ENCODE assay signal across 8 cellular contexts in the genomic region with DNA sequence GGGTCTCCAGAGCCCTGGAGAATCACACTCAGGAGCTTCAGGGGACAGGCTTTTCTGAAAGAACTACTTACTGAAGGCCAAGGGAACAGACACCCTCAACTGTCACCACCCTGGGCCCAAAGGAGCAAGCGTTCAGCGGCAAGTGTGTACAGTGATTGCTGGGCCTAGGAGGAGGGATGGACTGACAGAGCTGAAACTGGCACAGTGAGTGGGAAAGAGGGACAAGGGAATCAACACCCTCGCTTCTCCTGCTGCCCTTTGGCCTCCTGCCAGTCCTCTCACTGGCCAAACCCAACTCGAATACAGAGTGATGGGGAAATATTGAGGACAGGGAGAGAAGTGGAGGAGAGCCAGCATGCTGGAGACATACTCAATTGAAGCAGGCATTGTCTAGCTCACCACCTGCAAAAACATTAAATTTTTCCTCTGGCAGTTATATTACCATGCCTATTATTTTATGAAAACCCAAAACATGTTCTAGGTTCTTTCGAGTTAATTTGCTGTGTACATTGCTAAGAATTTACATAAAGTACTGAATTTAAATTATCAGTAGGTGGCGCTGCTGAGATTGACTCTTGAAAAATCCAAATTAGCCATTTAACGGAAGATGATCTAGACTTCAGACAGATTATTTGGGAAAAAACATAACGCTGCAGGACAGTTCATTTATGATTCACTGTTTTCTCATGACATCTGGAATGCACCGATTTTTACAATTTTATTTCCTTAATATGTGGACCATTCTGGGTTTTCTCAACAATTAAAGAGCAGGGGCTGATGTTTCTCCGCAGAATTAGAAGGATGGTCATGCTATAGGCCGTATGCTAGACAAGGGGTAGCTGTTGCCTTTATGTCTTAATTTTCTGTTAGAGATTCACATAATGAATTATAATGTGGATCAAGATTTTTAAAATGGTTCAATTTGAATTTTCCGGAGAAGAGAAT. TPM values are rescaled to one million over a fixed set of nuclear protein-coding genes. Genes with fewer than 3 reads are reported as not detected.
DNase-seq lines count a peak whose midpoint lies in the region; ATAC-seq and TF ChIP-seq lines count a peak whose summit lies in the region.

No MANE protein-coding gene starts in this region.

- no peak overlapping the region for H3K4me3 Mint-ChIP-seq in dendritic cell treated with granulocyte-macrophage colony-stimulating factor and Interleukin-4, amounts not matched to agents 40 ng/mL and 50 ng/mL, for 4 days

- H3K14ac ChIP-seq in mesenchymal stem cell (ENCODE audit: low read length in 2 of 2), result no peak overlapping the region

- H2BK12ac ChIP-seq in mesenchymal stem cell (ENCODE audit: low read length in 2 of 2), result no peak overlapping the region

- TF ChIP-seq CTCF in GM06990 (IDR thresholded peaks at IDR 0.05; ENCODE audit: insufficient read depth, low read length, poor library complexity, severe bottlenecking), result peak; percentile 54

- H3K4ac ChIP-seq in mesenchymal stem cell (ENCODE audit: low read depth in 1 of 2, low read length in 2 of 2), result no peak overlapping the region

- H2BK15ac ChIP-seq in mesenchymal stem cell (ENCODE audit: low read depth, poor library complexity, severe bottlenecking), result no peak overlapping the region

- H3K36me3 Mint-ChIP-seq in dendritic cell treated with granulocyte-macrophage colony-stimulating factor and Interleukin-4, amounts not matched to agents 40 ng/mL and 50 ng/mL, for 4 days (ENCODE audit: low read depth), result no peaks in the 10 kb centered on the region

- H2AK5ac ChIP-seq in mesenchymal stem cell (ENCODE audit: low read length, severe bottlenecking), result no peak overlapping the region

- H3K9me3 ChIP-seq in mesenchymal stem cell (ENCODE audit: control insufficient read depth, low read length), result no peaks in the 10 kb centered on the region

- H3K9me3 Mint-ChIP-seq in dendritic cell treated with granulocyte-macrophage colony-stimulating factor and Interleukin-4, amounts not matched to agents 40 ng/mL and 50 ng/mL, for 4 days, result no peaks in the 10 kb centered on the region

- no peak overlapping the region for H3K4me2 ChIP-seq in mesenchymal stem cell (ENCODE audit: low read length, poor library complexity, severe bottlenecking)

- WGBS in mesenchymal stem cell, result 76% methylated on average over 8 of the region's 12 CpGs

- no peaks in the 10 kb centered on the region for H3K4me1 ChIP-seq in mesenchymal stem cell (ENCODE audit: control insufficient read depth, insufficient read depth, low read depth, low read length)

- intact Hi-C loops in dendritic cell treated with granulocyte-macrophage colony-stimulating factor and Interleukin-4, amounts not matched to agents 40 ng/mL and 50 ng/mL, for 4 days (cut with micrococcal nuclease), result loop anchor here (5.0 kb wide), 1 partner anchor 130 kb away; no protein-coding TSS in a partner anchor

- DNase-seq in A172 (ENCODE audit: low spot score) (peak; percentile 43), GM06990 (ENCODE audit: extremely low read depth, insufficient read length) (no peak), NCI-H69 (lab: John Stamatoyannopoulos, UW) (peak; percentile 29), mesenchymal stem cell (peak; percentile 33), ecto neural progenitor cell (ENCODE audit: low spot score) (no peak)

- ATAC-seq in GM21825 (IDR thresholded peaks at IDR 0.05; ENCODE audit: unreplicated experiment), result no peak
- no peak for ATAC-seq in HG02678 (IDR thresholded peaks at IDR 0.05; ENCODE audit: unreplicated experiment)

- H3K27me3 ChIP-seq in GM06990 (replicated peaks; ENCODE audit: control insufficient read depth, insufficient read depth, low read length), result no peaks in the 10 kb centered on the region
- no peaks in the 10 kb centered on the region for H3K27me3 ChIP-seq in mesenchymal stem cell (ENCODE audit: control insufficient read depth in 1 of 2, insufficient read depth in 1 of 2, low read length in 2 of 2)

- no peak overlapping the region for H3K4me3 ChIP-seq in GM06990 (replicated peaks; ENCODE audit: low read depth, low read length)
- H3K4me3 ChIP-seq in mesenchymal stem cell (ENCODE audit: insufficient read depth in 1 of 2, low read depth in 1 of 2, low read length in 2 of 2), result no peak overlapping the region

- H3K18ac ChIP-seq in mesenchymal stem cell (ENCODE audit: low read depth in 1 of 2, low read length in 2 of 2), result no peak overlapping the region

- H3K27ac ChIP-seq in mesenchymal stem cell (ENCODE audit: low read length, poor library complexity, severe bottlenecking), result no peak overlapping the region

- H2BK120ac ChIP-seq in mesenchymal stem cell (ENCODE audit: low read depth, low read length), result no peak overlapping the region

- peak overlapping the region; percentile 13 for H3K9ac ChIP-seq in mesenchymal stem cell (ENCODE audit: low read length)

- H2BK5ac ChIP-seq in mesenchymal stem cell (ENCODE audit: low read depth, low read length, poor library complexity, severe bottlenecking), result no peak overlapping the region

- peak overlapping the region; percentile 74 for H4K8ac ChIP-seq in mesenchymal stem cell (ENCODE audit: low read length)

- H3K4me1 Mint-ChIP-seq in dendritic cell treated with granulocyte-macrophage colony-stimulating factor and Interleukin-4, amounts not matched to agents 40 ng/mL and 50 ng/mL, for 4 days (ENCODE audit: low read depth), result peaks cover 32% of the 10 kb centered on the region

- H3K79me1 ChIP-seq in mesenchymal stem cell (replicated peaks; ENCODE audit: low read length, poor library complexity, severe bottlenecking), result no peaks in the 10 kb centered on the region

- H2AFZ ChIP-seq in mesenchymal stem cell (ENCODE audit: low read depth, low read length), result no peak overlapping the region

- no peak overlapping the region for H3K23ac ChIP-seq in mesenchymal stem cell (ENCODE audit: low read length in 2 of 2)

- H3K27me3 Mint-ChIP-seq in dendritic cell treated with granulocyte-macrophage colony-stimulating factor and Interleukin-4, amounts not matched to agents 40 ng/mL and 50 ng/mL, for 4 days, result no peaks in the 10 kb centered on the region

- H3K27ac Mint-ChIP-seq in dendritic cell treated with granulocyte-macrophage colony-stimulating factor and Interleukin-4, amounts not matched to agents 40 ng/mL and 50 ng/mL, for 4 days, result peak overlapping the region; percentile 63

- peak overlapping the region; percentile 53 for H4K91ac ChIP-seq in mesenchymal stem cell (ENCODE audit: low read length)

- no peaks in the 10 kb centered on the region for H3K36me3 ChIP-seq in GM06990 (ENCODE audit: control insufficient read depth, insufficient read depth, low read length)
- no peaks in the 10 kb centered on the region for H3K36me3 ChIP-seq in mesenchymal stem cell (ENCODE audit: control insufficient read depth in 1 of 2, insufficient read depth in 2 of 2, low read depth in 1 of 2, low read length in 2 of 2)

RNA-seq across cellular contexts. Expression of gene TMEM236, which starts 14.7 kb away (rescaled TPM):
- total RNA-seq in A172 (2014; rRNA removed; shearing (Covaris generic)), result 0.05 and 0.12 TPM in 2 replicates
- polyA plus RNA-seq in mesenchymal stem cell (2013, experiment 1 of 2), result 0.03 TPM
- 0.04 TPM for polyA plus RNA-seq in mesenchymal stem cell (2013, experiment 2 of 2)

Comparison
In these comparisons a context has a peak if more than half of its experiments do, and no peak if none do; other contexts are left out.
1. DNase-seq: peak in A172 (single experiment), NCI-H69 (single experiment) and mesenchymal stem cell (single experiment); none in GM06990 (single experiment) and ecto neural progenitor cell (single experiment).